17 cellular contexts compared by ENCODE assay signal in the genomic region with DNA sequence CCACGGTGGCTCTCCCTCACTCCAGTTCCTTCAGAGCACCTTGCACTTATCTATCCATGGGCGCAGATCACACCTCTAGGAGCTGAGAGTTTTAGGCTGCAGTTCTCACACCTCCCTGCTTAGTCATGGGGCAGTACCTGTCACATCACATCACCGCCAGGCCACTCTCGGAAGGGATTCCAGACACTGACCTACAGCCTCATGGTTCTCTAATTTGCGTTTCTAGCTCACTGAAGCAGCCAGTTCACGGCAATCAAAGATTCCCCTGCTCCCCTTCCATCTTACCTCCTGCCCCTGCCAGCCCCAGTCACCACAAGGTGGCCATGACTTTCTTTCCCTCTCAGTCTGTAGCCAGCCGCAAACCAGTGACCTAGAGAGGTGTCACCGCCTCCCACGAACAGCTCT. TPM values are rescaled to one million over a fixed set of nuclear protein-coding genes. Genes with fewer than 3 reads are reported as not detected.
DNase-seq lines count a peak whose midpoint lies in the region; ATAC-seq, FAIRE-seq and TF ChIP-seq lines count a peak whose summit lies in the region.
"Had no signal": no experiment of that assay in that cellular context is flagged by ENCODE, and none has a peak within 500 bp of the region (broad histone marks: within the 10 kb centered on the region; RNA-seq: fewer than 3 reads in every experiment).

No MANE protein-coding gene starts in this region.

- no peak overlapping the region for H3K4me3 ChIP-seq in neuronal stem cell (ENCODE audit: low read length in 2 of 2)
- no peak overlapping the region for H3K4me3 ChIP-seq in prostate gland
- H3K4me3 ChIP-seq: PC-9 had no signal

- H4K91ac ChIP-seq in neuronal stem cell (ENCODE audit: low read depth, low read length, poor library complexity), result no peak overlapping the region

- peak; percentile 66 for FAIRE-seq in GM18507 (lab: Jason Lieb, UNC)

- BruUV-seq in Calu3 (replicated peaks; lab: Mats Ljungman, UMichigan), result no TSS peak

- H3K18ac ChIP-seq in neuronal stem cell (ENCODE audit: low read length), result no peak overlapping the region

- H2BK120ac ChIP-seq in neuronal stem cell (ENCODE audit: low read depth, low read length), result no peak overlapping the region

- WGBS in neuronal stem cell (ENCODE audit: extremely low coverage in 2 of 2, insufficient read length in 2 of 2, insufficient replicate concordance in 1 of 2), 2 donors, result no CpG with 5 or more reads among the region's 9 CpGs
- WGBS in prostate gland, result 87% methylated on average over 9 of the region's 9 CpGs

- H3K14ac ChIP-seq in neuronal stem cell (ENCODE audit: low read length), result no peak overlapping the region

- DNase-seq in GM18507 (ENCODE audit: extremely low spot score, insufficient read length, low read depth) (no peak), neuronal stem cell (ENCODE audit: low spot score) (no peak), Calu3 (no peak), prostate gland (ENCODE audit: low spot score) (no peak)
- DNase-seq: activated naive CD4-positive, alpha-beta T cell treated with Interleukin-2 at 50 U/mL for 16 hours; AML-193; effector CD8-positive, alpha-beta T cell; Karpas-422; mesenchymal stem cell; NCI-H1694; NCI-H510A; PC-9 had no signal

- H3K27ac ChIP-seq in neuronal stem cell (replicated peaks; ENCODE audit: low read length) (no peak overlapping the region), prostate gland (no peak overlapping the region)
- H3K27ac ChIP-seq: neutrophil, PC-9 had no signal

- no peaks in the 10 kb centered on the region for H3K36me3 Mint-ChIP-seq in dendritic cell treated with granulocyte-macrophage colony-stimulating factor and Interleukin-4, amounts not matched to agents 40 ng/mL and 50 ng/mL, for 4 days (ENCODE audit: low read depth)
- peaks cover 8% of the 10 kb centered on the region for H3K36me3 Mint-ChIP-seq in Calu3 (ENCODE audit: insufficient read depth, unreplicated experiment)

- CTCF ChIA-PET in Calu3 (lab: Charles Lee), result no interaction called here

- H2AFZ ChIP-seq in neuronal stem cell (ENCODE audit: low read length), result no peak overlapping the region
- H2AFZ ChIP-seq: PC-9 had no signal

- H3K9me3 Mint-ChIP-seq in dendritic cell treated with granulocyte-macrophage colony-stimulating factor and Interleukin-4, amounts not matched to agents 40 ng/mL and 50 ng/mL, for 4 days, result no peaks in the 10 kb centered on the region
- H3K9me3 Mint-ChIP-seq in Calu3 (ENCODE audit: low read depth, unreplicated experiment), result no peaks in the 10 kb centered on the region

- no peaks in the 10 kb centered on the region for H3K9me3 ChIP-seq in neuronal stem cell (replicated peaks in 1 of 2; ENCODE audit: control insufficient read depth in 2 of 2, insufficient read depth in 1 of 2, low read depth in 1 of 2, low read length in 2 of 2)
- no peaks in the 10 kb centered on the region for H3K9me3 ChIP-seq in prostate gland
- H3K9me3 ChIP-seq: neutrophil had no signal

- peak overlapping the region; percentile 23 for H2AK5ac ChIP-seq in neuronal stem cell (ENCODE audit: low read depth, low read length)

- H3K4me1 Mint-ChIP-seq in dendritic cell treated with granulocyte-macrophage colony-stimulating factor and Interleukin-4, amounts not matched to agents 40 ng/mL and 50 ng/mL, for 4 days (ENCODE audit: low read depth), result peaks cover 40% of the 10 kb centered on the region
- H3K4me1 Mint-ChIP-seq in Calu3 (ENCODE audit: low read depth, unreplicated experiment), result peaks cover 26% of the 10 kb centered on the region

- peak overlapping the region; percentile 55 for H3K27ac Mint-ChIP-seq in dendritic cell treated with granulocyte-macrophage colony-stimulating factor and Interleukin-4, amounts not matched to agents 40 ng/mL and 50 ng/mL, for 4 days
- H3K27ac Mint-ChIP-seq in Calu3 (ENCODE audit: unreplicated experiment), result no peak overlapping the region

- no peaks in the 10 kb centered on the region for H3K36me3 ChIP-seq in neuronal stem cell (replicated peaks in 1 of 2; ENCODE audit: control insufficient read depth in 2 of 2, insufficient read depth in 2 of 2, low read length in 2 of 2)
- H3K36me3 ChIP-seq in prostate gland, result no peaks in the 10 kb centered on the region
- H3K36me3 ChIP-seq: neutrophil had no signal

- H3K4me2 ChIP-seq in neuronal stem cell (ENCODE audit: insufficient read depth, low read length, poor library complexity, severe bottlenecking), result no peak overlapping the region
- H3K4me2 ChIP-seq: PC-9 had no signal

- H3K4me1 ChIP-seq in neuronal stem cell (ENCODE audit: control insufficient read depth in 2 of 2, insufficient read depth in 1 of 2, low read depth in 1 of 2, low read length in 2 of 2) (peaks cover 3 to 5% of the 10 kb centered on the region in 2 donors), prostate gland (replicated peaks) (no peaks in the 10 kb centered on the region)

- TF ChIP-seq CTCF in Calu3 (IDR thresholded peaks at IDR 0.05; ENCODE audit: unreplicated experiment) (no peak), prostate gland (IDR thresholded peaks at IDR 0.05) (no peak)

- no peak overlapping the region for H3K9ac ChIP-seq in neuronal stem cell (ENCODE audit: low read depth, low read length, poor library complexity)

- H3K27me3 ChIP-seq in neuronal stem cell (ENCODE audit: control insufficient read depth in 3 of 3, insufficient read depth in 3 of 3, low read depth in 1 of 3, low read length in 3 of 3) (peaks cover 0 to 3% (median 0%) of the 10 kb centered on the region in 3 experiments), prostate gland (replicated peaks; ENCODE audit: insufficient read depth) (no peaks in the 10 kb centered on the region)

- H3K79me1 ChIP-seq in neuronal stem cell (ENCODE audit: low read depth, low read length), result no peaks in the 10 kb centered on the region

- H3K27me3 Mint-ChIP-seq in dendritic cell treated with granulocyte-macrophage colony-stimulating factor and Interleukin-4, amounts not matched to agents 40 ng/mL and 50 ng/mL, for 4 days, result peaks cover 48% of the 10 kb centered on the region
- H3K27me3 Mint-ChIP-seq in Calu3 (ENCODE audit: unreplicated experiment), result no peaks in the 10 kb centered on the region

- TF ChIP-seq POLR2A in GM18505 (IDR thresholded peaks at IDR 0.05; ENCODE audit: borderline replicate concordance, extremely low read depth, insufficient read depth, insufficient read length), result no peak
- TF ChIP-seq POLR2A in prostate gland (IDR thresholded peaks at IDR 0.05), result no peak

- no peak overlapping the region for H2BK5ac ChIP-seq in neuronal stem cell (ENCODE audit: low read length)

- intact Hi-C loops in dendritic cell treated with granulocyte-macrophage colony-stimulating factor and Interleukin-4, amounts not matched to agents 40 ng/mL and 50 ng/mL, for 4 days (cut with micrococcal nuclease), result no loop called here
- intact Hi-C loops in Calu3 (cut with micrococcal nuclease; ENCODE audit: unreplicated experiment) (no loop called here), prostate gland (cut with DNase I) (no loop called here)

- no peak overlapping the region for H3K4me3 Mint-ChIP-seq in dendritic cell treated with granulocyte-macrophage colony-stimulating factor and Interleukin-4, amounts not matched to agents 40 ng/mL and 50 ng/mL, for 4 days
- no peak overlapping the region for H3K4me3 Mint-ChIP-seq in Calu3 (ENCODE audit: low read depth, unreplicated experiment)

- ATAC-seq in HG02588 (IDR thresholded peaks at IDR 0.05; ENCODE audit: unreplicated experiment) (peak; percentile 62), GM18505 (IDR thresholded peaks at IDR 0.05; ENCODE audit: unreplicated experiment) (no peak), GM21717 (IDR thresholded peaks at IDR 0.05; ENCODE audit: unreplicated experiment) (no peak)

- no peak overlapping the region for H3K23ac ChIP-seq in neuronal stem cell (ENCODE audit: low read depth, low read length, poor library complexity)

- no peak overlapping the region for H3K4ac ChIP-seq in neuronal stem cell (ENCODE audit: low read length)

- no peak overlapping the region for H4K8ac ChIP-seq in neuronal stem cell (ENCODE audit: low read depth, low read length)

- H2BK15ac ChIP-seq in neuronal stem cell (ENCODE audit: low read length), result no peak overlapping the region

- H2BK12ac ChIP-seq in neuronal stem cell (ENCODE audit: low read length), result no peak overlapping the region

RNA-seq across cellular contexts. Expression of gene ADRB1, which starts 34.2 kb away (rescaled TPM):
- 0.06 TPM for polyA plus RNA-seq in neuronal stem cell (2013, experiment 1 of 2)
- polyA plus RNA-seq in neuronal stem cell (2013, experiment 2 of 2), result 0.03 TPM
- 0.47 and 0.78 TPM in 2 replicates for total RNA-seq in Calu3 (2022)
- total RNA-seq in prostate gland, result 10 to 100 TPM; 10.2 to 15.4 TPM
